ENCODE assay signal across 7 cellular contexts in the genomic region with DNA sequence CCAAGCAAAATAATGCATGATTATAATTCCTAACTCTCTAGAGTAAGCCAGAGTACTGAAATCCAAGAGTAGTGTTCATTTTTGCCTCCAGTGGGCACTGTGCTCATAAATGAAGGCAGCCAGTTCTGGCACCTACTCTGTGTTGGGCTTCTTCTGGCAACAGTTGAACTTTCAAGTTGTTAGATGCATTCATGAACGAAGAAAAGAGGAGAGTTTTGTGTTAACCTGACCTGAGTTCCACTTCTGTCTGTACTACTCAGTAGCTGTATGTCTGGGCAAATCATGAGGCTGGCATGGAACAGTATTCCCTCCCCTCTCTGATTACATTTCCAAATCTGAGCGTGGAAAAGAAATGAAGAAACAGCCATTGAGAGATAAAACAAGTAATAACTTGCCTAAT. TPM values are rescaled to one million over a fixed set of nuclear protein-coding genes. Genes with fewer than 3 reads are reported as not detected.
DNase-seq lines count a peak whose midpoint lies in the region; ATAC-seq and TF ChIP-seq lines count a peak whose summit lies in the region.

No MANE protein-coding gene starts in this region.

- peak; percentile 74 to 75 for TF ChIP-seq RAD21 in liver (IDR thresholded peaks at IDR 0.05)

- H3K36me3 ChIP-seq in ascending aorta (no peaks in the 10 kb centered on the region), liver (ENCODE audit: control insufficient read depth in 4 of 4, insufficient read depth in 3 of 4, low read depth in 1 of 4, low read length in 3 of 4) (no peaks in the 10 kb centered on the region)

- H3K27me3 ChIP-seq in ascending aorta (no peaks in the 10 kb centered on the region), liver (ENCODE audit: control insufficient read depth in 4 of 4, insufficient read depth in 4 of 4, low read length in 3 of 4) (peaks cover 0 to 12% (median 0%) of the 10 kb centered on the region in 4 donors)

- H3K4me3 ChIP-seq in ascending aorta (no peak overlapping the region), liver (ENCODE audit: low read depth in 1 of 3, low read length in 3 of 3) (no peak overlapping the region)

- no peaks in the 10 kb centered on the region for H3K9me3 ChIP-seq in ascending aorta
- no peaks in the 10 kb centered on the region for H3K9me3 ChIP-seq in liver (ENCODE audit: control insufficient read depth in 4 of 4, low read length in 3 of 4)

- intact Hi-C loops in ascending aorta (cut with DNase I): loop anchor here (1.0 kb wide), 1 partner anchor 32 kb away; no protein-coding TSS in a partner anchor

- peak; percentile 88 for ATAC-seq in GM18511 (IDR thresholded peaks at IDR 0.05; ENCODE audit: unreplicated experiment)
- peak; percentile 65 for ATAC-seq in HG03280 (IDR thresholded peaks at IDR 0.05; ENCODE audit: unreplicated experiment)
- ATAC-seq in HG03095 (IDR thresholded peaks at IDR 0.05; ENCODE audit: unreplicated experiment): no peak

- DNase-seq in ascending aorta (ENCODE audit: low spot score in 2 of 2) (no peak), NCI-H187 treated with DMSO at 0.1 percent for 48 hours (lab: John Stamatoyannopoulos, UW) (no peak), T1000 (lab: John Stamatoyannopoulos, UW) (no peak)

- H3K4me1 ChIP-seq in ascending aorta: no peaks in the 10 kb centered on the region
- peaks cover 0 to 2% (median 0%) of the 10 kb centered on the region in 4 donors for H3K4me1 ChIP-seq in liver (ENCODE audit: control insufficient read depth in 4 of 4, insufficient read depth in 4 of 4, low read length in 3 of 4)

- WGBS in liver: 44% methylated on average over 2 of the region's 2 CpGs

- H3K27ac ChIP-seq in ascending aorta (no peak overlapping the region), liver (ENCODE audit: low read depth in 1 of 2, low read length in 2 of 2) (no peak overlapping the region)

- TF ChIP-seq CTCF in ascending aorta (IDR thresholded peaks at IDR 0.05): peak in 2 of 3 experiments; percentile 43 to 59
- TF ChIP-seq CTCF in liver (IDR thresholded peaks at IDR 0.05; ENCODE audit: low read depth, low read length, missing input control): peak; percentile 53

- H3K9ac ChIP-seq in liver (ENCODE audit: low read depth in 1 of 2, low read length in 2 of 2): no peak overlapping the region

TF ChIP-seq in liver, 16 proteins besides CTCF, POLR2A, EP300 and RAD21:
- TF ChIP-seq TAF1 (conservative IDR thresholded peaks at IDR 0.05): no peak
- TF ChIP-seq HNF4G (IDR thresholded peaks at IDR 0.05): no peak
- TF ChIP-seq JUND (IDR thresholded peaks at IDR 0.05): no peak
- TF ChIP-seq HNF4A (conservative IDR thresholded peaks at IDR 0.05): no peak
- TF ChIP-seq, protein P1, sequence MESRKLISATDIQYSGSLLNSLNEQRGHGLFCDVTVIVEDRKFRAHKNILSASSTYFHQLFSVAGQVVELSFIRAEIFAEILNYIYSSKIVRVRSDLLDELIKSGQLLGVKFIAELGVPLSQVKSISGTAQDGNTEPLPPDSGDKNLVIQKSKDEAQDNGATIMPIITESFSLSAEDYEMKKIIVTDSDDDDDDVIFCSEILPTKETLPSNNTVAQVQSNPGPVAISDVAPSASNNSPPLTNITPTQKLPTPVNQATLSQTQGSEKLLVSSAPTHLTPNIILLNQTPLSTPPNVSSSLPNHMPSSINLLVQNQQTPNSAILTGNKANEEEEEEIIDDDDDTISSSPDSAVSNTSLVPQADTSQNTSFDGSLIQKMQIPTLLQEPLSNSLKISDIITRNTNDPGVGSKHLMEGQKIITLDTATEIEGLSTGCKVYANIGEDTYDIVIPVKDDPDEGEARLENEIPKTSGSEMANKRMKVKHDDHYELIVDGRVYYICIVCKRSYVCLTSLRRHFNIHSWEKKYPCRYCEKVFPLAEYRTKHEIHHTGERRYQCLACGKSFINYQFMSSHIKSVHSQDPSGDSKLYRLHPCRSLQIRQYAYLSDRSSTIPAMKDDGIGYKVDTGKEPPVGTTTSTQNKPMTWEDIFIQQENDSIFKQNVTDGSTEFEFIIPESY (IDR thresholded peaks at IDR 0.05): no peak
- no peak for TF ChIP-seq RXRA (IDR thresholded peaks at IDR 0.05)
- TF ChIP-seq, protein P2, sequence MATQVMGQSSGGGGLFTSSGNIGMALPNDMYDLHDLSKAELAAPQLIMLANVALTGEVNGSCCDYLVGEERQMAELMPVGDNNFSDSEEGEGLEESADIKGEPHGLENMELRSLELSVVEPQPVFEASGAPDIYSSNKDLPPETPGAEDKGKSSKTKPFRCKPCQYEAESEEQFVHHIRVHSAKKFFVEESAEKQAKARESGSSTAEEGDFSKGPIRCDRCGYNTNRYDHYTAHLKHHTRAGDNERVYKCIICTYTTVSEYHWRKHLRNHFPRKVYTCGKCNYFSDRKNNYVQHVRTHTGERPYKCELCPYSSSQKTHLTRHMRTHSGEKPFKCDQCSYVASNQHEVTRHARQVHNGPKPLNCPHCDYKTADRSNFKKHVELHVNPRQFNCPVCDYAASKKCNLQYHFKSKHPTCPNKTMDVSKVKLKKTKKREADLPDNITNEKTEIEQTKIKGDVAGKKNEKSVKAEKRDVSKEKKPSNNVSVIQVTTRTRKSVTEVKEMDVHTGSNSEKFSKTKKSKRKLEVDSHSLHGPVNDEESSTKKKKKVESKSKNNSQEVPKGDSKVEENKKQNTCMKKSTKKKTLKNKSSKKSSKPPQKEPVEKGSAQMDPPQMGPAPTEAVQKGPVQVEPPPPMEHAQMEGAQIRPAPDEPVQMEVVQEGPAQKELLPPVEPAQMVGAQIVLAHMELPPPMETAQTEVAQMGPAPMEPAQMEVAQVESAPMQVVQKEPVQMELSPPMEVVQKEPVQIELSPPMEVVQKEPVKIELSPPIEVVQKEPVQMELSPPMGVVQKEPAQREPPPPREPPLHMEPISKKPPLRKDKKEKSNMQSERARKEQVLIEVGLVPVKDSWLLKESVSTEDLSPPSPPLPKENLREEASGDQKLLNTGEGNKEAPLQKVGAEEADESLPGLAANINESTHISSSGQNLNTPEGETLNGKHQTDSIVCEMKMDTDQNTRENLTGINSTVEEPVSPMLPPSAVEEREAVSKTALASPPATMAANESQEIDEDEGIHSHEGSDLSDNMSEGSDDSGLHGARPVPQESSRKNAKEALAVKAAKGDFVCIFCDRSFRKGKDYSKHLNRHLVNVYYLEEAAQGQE (IDR thresholded peaks at IDR 0.05): no peak
- TF ChIP-seq, protein P3, sequence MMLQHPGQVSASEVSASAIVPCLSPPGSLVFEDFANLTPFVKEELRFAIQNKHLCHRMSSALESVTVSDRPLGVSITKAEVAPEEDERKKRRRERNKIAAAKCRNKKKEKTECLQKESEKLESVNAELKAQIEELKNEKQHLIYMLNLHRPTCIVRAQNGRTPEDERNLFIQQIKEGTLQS (IDR thresholded peaks at IDR 0.05): no peak
- TF ChIP-seq, protein P4, sequence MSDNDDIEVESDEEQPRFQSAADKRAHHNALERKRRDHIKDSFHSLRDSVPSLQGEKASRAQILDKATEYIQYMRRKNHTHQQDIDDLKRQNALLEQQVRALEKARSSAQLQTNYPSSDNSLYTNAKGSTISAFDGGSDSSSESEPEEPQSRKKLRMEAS (IDR thresholded peaks at IDR 0.05): no peak

RNA-seq across cellular contexts. Expression of a gene that starts 20.3 kb away (rescaled TPM):
- total RNA-seq in ascending aorta (11.9 TPM), liver (under 1 TPM; 0.25 to 0.33 TPM)
- polyA plus RNA-seq in liver: under 1 TPM; 0.02 to 0.03 TPM
